ENCODE assay signal across 8 cellular contexts in genomic region chr10:71713135-71714040, GRCh38. TPM values are rescaled to one million over a fixed set of nuclear protein-coding genes. Genes with fewer than 3 reads are reported as not detected.
DNase-seq lines count a peak whose midpoint lies in the region; ATAC-seq and TF ChIP-seq lines count a peak whose summit lies in the region.

No MANE protein-coding gene starts in this region.

- TF ChIP-seq CTCF in epithelial cell of esophagus (IDR thresholded peaks at IDR 0.05; ENCODE audit: insufficient read depth, low read depth, low read length, missing control alignments): no peak
- peak in 1 of 2 experiments; percentile 12 for TF ChIP-seq CTCF in tibial artery (IDR thresholded peaks at IDR 0.05)

- H3K36me3 ChIP-seq in tibial artery: no peaks in the 10 kb centered on the region

- H3K4me1 ChIP-seq in mononuclear cell (ENCODE audit: insufficient read depth, low read length): peaks cover 81% of the 10 kb centered on the region
- peaks cover 3 to 58% (median 49%) of the 10 kb centered on the region in 4 donors for H3K4me1 ChIP-seq in tibial artery

- intact Hi-C loops in tibial artery (cut with DNase I; ENCODE audit: low total_unique reads): loop anchor here (2.0 kb wide), 1 partner anchor 59 kb away; the partner anchor contains the start of gene VSIR

- no peak for ATAC-seq in HG02938 (IDR thresholded peaks at IDR 0.05; ENCODE audit: unreplicated experiment)

- H3K9me3 ChIP-seq in mononuclear cell (ENCODE audit: low read depth, low read length) (no peaks in the 10 kb centered on the region), tibial artery (no peaks in the 10 kb centered on the region)

- no peaks in the 10 kb centered on the region for H3K27me3 ChIP-seq in mononuclear cell (ENCODE audit: insufficient read depth, low read length)
- H3K27me3 ChIP-seq in tibial artery: no peaks in the 10 kb centered on the region

- DNase-seq in activated T-cell treated with anti-CD3 and anti-CD28 coated beads, Interleukin-2, amount 50 U/mL, for 1 hour: peak; percentile 48
- DNase-seq in activated T-cell treated with anti-CD3 and anti-CD28 coated beads for 4 hours: no peak
- peak; percentile 50 for DNase-seq in activated CD4-positive, CD25-positive, alpha-beta regulatory T cell treated with anti-CD3 and anti-CD28 coated beads, Interleukin-2, amount 50 U/mL, for 72 hours
- DNase-seq in epithelial cell of esophagus (ENCODE audit: low read depth): peak; percentile 88
- DNase-seq in tibial artery: peak; percentile 92 to 97
- DNase-seq in glomerular visceral epithelial cell (ENCODE audit: extremely low spot score): no peak

- peak overlapping the region; percentile 88 to 91 for H3K27ac ChIP-seq in tibial artery

- H3K4me3 ChIP-seq in epithelial cell of esophagus (ENCODE audit: low read length) (no peak overlapping the region), mononuclear cell (ENCODE audit: low read length) (peak overlapping the region; percentile 41), tibial artery (peak overlapping the region in 1 of 2 donors; percentile 12)

RNA-seq across cellular contexts. Expression of gene C10orf105, which starts 6.2 kb away (rescaled TPM):
- total RNA-seq in mononuclear cell: 0.31 TPM

RNA-seq across cellular contexts. Expression of gene VSIR, which starts 59.9 kb away (rescaled TPM):
- total RNA-seq in mononuclear cell: 240 TPM

Comparison
In these comparisons a context has a peak if more than half of its experiments do, and no peak if none do; other contexts are left out.
1. DNase-seq: peak in activated T-cell treated with anti-CD3 and anti-CD28 coated beads, Interleukin-2, amount 50 U/mL, for 1 hour (single experiment), activated CD4-positive, CD25-positive, alpha-beta regulatory T cell treated with anti-CD3 and anti-CD28 coated beads, Interleukin-2, amount 50 U/mL, for 72 hours (single experiment), epithelial cell of esophagus (single experiment) and tibial artery (2 of 2); none in activated T-cell treated with anti-CD3 and anti-CD28 coated beads for 4 hours (single experiment) and glomerular visceral epithelial cell (single experiment).